In genomic region chr18:2070636-2071035, GRCh38 we compare ENCODE assay signal across 1 cellular context.
TF ChIP-seq lines count a peak whose summit lies in the region.

No MANE protein-coding gene starts in this region.

TF ChIP-seq in HepG2, 621 proteins besides CTCF, POLR2A, EP300 and RAD21 (continued from another document):
- TF ChIP-seq FUBP1 (CRISPR knock-in tag; IDR thresholded peaks at IDR 0.05; ENCODE audit: borderline replicate concordance) (no peak), THAP8 (CRISPR knock-in tag; IDR thresholded peaks at IDR 0.05; ENCODE audit: borderline replicate concordance) (no peak), SIX1 (CRISPR knock-in tag; IDR thresholded peaks at IDR 0.05; ENCODE audit: borderline replicate concordance) (no peak), ZNF782 (CRISPR knock-in tag; IDR thresholded peaks at IDR 0.05; ENCODE audit: borderline replicate concordance) (no peak), CREM (IDR thresholded peaks at IDR 0.05) (no peak), CREM (CRISPR knock-in tag; IDR thresholded peaks at IDR 0.05) (no peak), GFI1 (CRISPR knock-in tag; IDR thresholded peaks at IDR 0.05; ENCODE audit: borderline replicate concordance) (no peak), ZNF558 (CRISPR knock-in tag; IDR thresholded peaks at IDR 0.05; ENCODE audit: borderline replicate concordance) (no peak), ZFP36 (IDR thresholded peaks at IDR 0.05; ENCODE audit: borderline replicate concordance, low read depth, low read length, partially characterized antibody) (no peak), ZNF335 (CRISPR knock-in tag; IDR thresholded peaks at IDR 0.05) (no peak), ZNF468 (CRISPR knock-in tag; IDR thresholded peaks at IDR 0.05) (no peak), ZC3H13 (CRISPR knock-in tag; IDR thresholded peaks at IDR 0.05) (no peak)
